Comparison of ENCODE assay signal across 8 cellular contexts in the genomic region with DNA sequence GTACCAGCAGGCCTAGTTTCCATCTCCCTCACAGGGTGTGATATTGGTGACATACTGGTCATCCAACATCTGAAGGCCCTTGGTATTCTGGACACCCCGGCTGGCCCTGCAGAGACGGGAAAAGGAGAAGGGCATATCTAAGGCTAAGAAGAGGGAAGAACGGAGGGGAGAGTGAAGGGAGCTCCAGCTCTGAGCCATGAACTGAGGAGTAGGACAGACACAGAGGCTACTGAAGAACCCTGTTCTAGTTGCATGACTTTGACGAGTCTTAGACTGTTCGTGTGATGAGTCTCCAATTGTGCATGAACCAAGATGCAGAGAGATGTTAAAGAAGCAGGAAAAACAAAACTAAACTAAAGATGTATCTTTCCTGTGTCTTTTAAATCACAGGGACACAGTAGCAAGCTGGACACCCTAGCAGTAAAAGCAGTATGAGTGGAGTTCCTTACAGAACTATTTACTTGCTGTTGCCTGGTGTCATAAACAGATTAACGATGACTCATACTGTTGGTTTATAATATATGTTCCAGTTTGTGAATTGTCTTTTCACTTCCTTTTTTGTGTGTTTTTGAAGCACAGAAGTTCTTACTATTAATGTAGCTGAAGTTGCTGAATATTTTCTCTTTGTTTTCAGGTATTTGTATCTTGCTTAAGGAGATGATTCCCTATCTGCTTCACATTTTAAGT. TPM values are rescaled to one million over a fixed set of nuclear protein-coding genes. Genes with fewer than 3 reads are reported as not detected.
DNase-seq lines count a peak whose midpoint lies in the region; ATAC-seq, FAIRE-seq and TF ChIP-seq lines count a peak whose summit lies in the region.

No MANE protein-coding gene starts in this region.

- peaks cover 1% of the 10 kb centered on the region for H3K36me3 Mint-ChIP-seq in T-helper 2 cell treated with Interferon-gamma antibody and Interleukin-4, amounts not matched to agents 5 μg/mL and 100 μg/mL, for 36 hours (ENCODE audit: low read depth)
- no peaks in the 10 kb centered on the region for H3K36me3 Mint-ChIP-seq in progenitor cell of endocrine pancreas (ENCODE audit: insufficient read depth)

- ATAC-seq in HG03159 (IDR thresholded peaks at IDR 0.05; ENCODE audit: unreplicated experiment) (peak; percentile 100), heart left ventricle (peak; percentile 87 to 93 (median 88))

- TF ChIP-seq CTCF in BJ (IDR thresholded peaks at IDR 0.05; ENCODE audit: insufficient read depth, low read depth, low read length) (no peak), heart left ventricle (IDR thresholded peaks at IDR 0.05) (no peak), progenitor cell of endocrine pancreas (IDR thresholded peaks at IDR 0.05; ENCODE audit: unreplicated experiment) (no peak)

- intact Hi-C loops in heart left ventricle (cut with DNase I): no loop called here

- peak overlapping the region; percentile 17 for H3K27ac Mint-ChIP-seq in T-helper 2 cell treated with Interferon-gamma antibody and Interleukin-4, amounts not matched to agents 5 μg/mL and 100 μg/mL, for 36 hours
- H3K27ac Mint-ChIP-seq in progenitor cell of endocrine pancreas: no peak overlapping the region

- no peak for FAIRE-seq in urothelium cell line (lab: Jason Lieb, UNC)

- POLR2A ChIA-PET in BJ (lab: Charles Lee): no interaction called here

- CTCF ChIA-PET in BJ (lab: Yijun Ruan, JAX): interaction anchor here (0.8 to 2.5 kb wide), 3 partner anchors 8 to 92 kb away, joined by 3 to 7 read pairs (median 5); partner anchors contain the start of gene FAR2

- 64 to 69% (median 66%) methylated on average over 6 of the region's 6 CpGs for WGBS in heart left ventricle, 4 donors

- peaks cover 0 to 57% (median 3%) of the 10 kb centered on the region in 12 donors for H3K4me1 ChIP-seq in heart left ventricle

- no peak overlapping the region for H3K4me3 ChIP-seq in BJ (ENCODE audit: low read depth, low read length)
- no peak overlapping the region for H3K4me3 ChIP-seq in heart left ventricle

- peaks cover 8% of the 10 kb centered on the region for H3K9me3 Mint-ChIP-seq in T-helper 2 cell treated with Interferon-gamma antibody and Interleukin-4, amounts not matched to agents 5 μg/mL and 100 μg/mL, for 36 hours
- no peaks in the 10 kb centered on the region for H3K9me3 Mint-ChIP-seq in progenitor cell of endocrine pancreas (ENCODE audit: low read depth)

- H3K4me1 Mint-ChIP-seq in T-helper 2 cell treated with Interferon-gamma antibody and Interleukin-4, amounts not matched to agents 5 μg/mL and 100 μg/mL, for 36 hours (ENCODE audit: low read depth): peaks cover 19% of the 10 kb centered on the region
- no peaks in the 10 kb centered on the region for H3K4me1 Mint-ChIP-seq in progenitor cell of endocrine pancreas (ENCODE audit: low read depth)

- DNase-seq in BJ (ENCODE audit: low read depth): peak; percentile 57
- DNase-seq in GM19240 (ENCODE audit: insufficient read length, low spot score): peak; percentile 43
- no peak for DNase-seq in T-helper 2 cell treated with Interferon-gamma antibody and Interleukin-4, amounts not matched to agents 5 μg/mL and 100 μg/mL, for 36 hours (ENCODE audit: low spot score)
- DNase-seq in heart left ventricle: no peak
- DNase-seq in urothelium cell line (ENCODE audit: low spot score): peak; percentile 26
- no peak for DNase-seq in progenitor cell of endocrine pancreas (ENCODE audit: low spot score, unreplicated experiment)
- DNase-seq in stimulated activated naive CD4-positive, alpha-beta T cell treated with Interleukin-2 at 50 U/mL for 16 hours (lab: John Stamatoyannopoulos, UW): no peak

- H3K4me3 Mint-ChIP-seq in T-helper 2 cell treated with Interferon-gamma antibody and Interleukin-4, amounts not matched to agents 5 μg/mL and 100 μg/mL, for 36 hours: no peak overlapping the region
- H3K4me3 Mint-ChIP-seq in progenitor cell of endocrine pancreas (ENCODE audit: low read depth): no peak overlapping the region

- TF ChIP-seq POLR2A in heart left ventricle (IDR thresholded peaks at IDR 0.05): no peak

- H3K27me3 Mint-ChIP-seq in T-helper 2 cell treated with Interferon-gamma antibody and Interleukin-4, amounts not matched to agents 5 μg/mL and 100 μg/mL, for 36 hours (ENCODE audit: low read depth): peaks cover 15% of the 10 kb centered on the region
- H3K27me3 Mint-ChIP-seq in progenitor cell of endocrine pancreas: no peaks in the 10 kb centered on the region

- H3K27ac ChIP-seq in heart left ventricle: peak overlapping the region in 3 of 12 donors; percentile 11 to 76 (median 48)

- H3K27me3 ChIP-seq in BJ (ENCODE audit: control insufficient read depth, insufficient read depth, low read length) (no peaks in the 10 kb centered on the region), heart left ventricle (no peaks in the 10 kb centered on the region)

- H3K9me3 ChIP-seq in heart left ventricle: no peaks in the 10 kb centered on the region

- H3K36me3 ChIP-seq in BJ (ENCODE audit: control insufficient read depth, insufficient read depth, low read length): no peaks in the 10 kb centered on the region
- H3K36me3 ChIP-seq in heart left ventricle: no peaks in the 10 kb centered on the region

RNA-seq across cellular contexts. Expression of gene FAR2, which starts 15.5 kb away (rescaled TPM):
- polyA plus RNA-seq in BJ (2011; rRNA removed): 17.1 and 23.7 TPM in 2 replicates
- 17.1 and 18.9 TPM in 2 replicates for polyA minus RNA-seq in BJ (2011; rRNA and poly(A)+ RNA removed)
- 10 to 100 TPM in 1 of 9 donors, 1 to 10 TPM in 8; 1.1 to 11.6 (median 3.1) TPM for total RNA-seq in heart left ventricle
- 1 to 10 TPM; 1.5 to 3.0 TPM for polyA plus RNA-seq in heart left ventricle
- total RNA-seq in progenitor cell of endocrine pancreas: 4.8 and 8.4 TPM in 2 replicates

Comparison
In these comparisons a context has a peak if more than half of its experiments do, and no peak if none do; other contexts are left out.
1. DNase-seq: peak in BJ (single experiment), GM19240 (single experiment) and urothelium cell line (single experiment); none in T-helper 2 cell treated with Interferon-gamma antibody and Interleukin-4, amounts not matched to agents 5 μg/mL and 100 μg/mL, for 36 hours (single experiment), heart left ventricle (0 of 5), progenitor cell of endocrine pancreas (single experiment) and stimulated activated naive CD4-positive, alpha-beta T cell treated with Interleukin-2 at 50 U/mL for 16 hours (single experiment).